ENCODE assay signal across 25 cellular contexts in genomic region chr10:78224602-78225001, GRCh38.
DNase-seq lines count a peak whose midpoint lies in the region; ATAC-seq and TF ChIP-seq lines count a peak whose summit lies in the region.
"Had no signal": no experiment of that assay in that cellular context is flagged by ENCODE, and none has a peak within 500 bp of the region (broad histone marks: within the 10 kb centered on the region; RNA-seq: fewer than 3 reads in every experiment).

No MANE protein-coding gene starts in this region.

- TF ChIP-seq CTCF in colonic mucosa (IDR thresholded peaks at IDR 0.05) = no peak
- TF ChIP-seq CTCF in transverse colon (IDR thresholded peaks at IDR 0.05) = no peak

- no peaks in the 10 kb centered on the region for H4K20me1 ChIP-seq in GM23248 (ENCODE audit: insufficient read depth)

- no peaks in the 10 kb centered on the region for H3K9me2 ChIP-seq in GM23248 (ENCODE audit: insufficient read depth)

- peaks cover 13% of the 10 kb centered on the region; the same call in 1 of the 2 replicates for H3F3A ChIP-seq in GM23248 (ENCODE audit: insufficient read depth)

- H3K4me3 ChIP-seq in GM23248 = no peak overlapping the region
- no peak overlapping the region for H3K4me3 ChIP-seq in colonic mucosa
- H3K4me3 ChIP-seq in transverse colon = no peak overlapping the region
- H3K4me3 ChIP-seq: gastrocnemius medialis, GM12878, thyroid gland had no signal

- intact Hi-C loops in colonic mucosa (cut with DNase I) = no loop called here
- intact Hi-C loops in transverse colon (cut with DNase I; ENCODE audit: low total_unique reads) = no loop called here

- in situ Hi-C loops in GM23248 (cut with MboI) = no loop called here
- in situ Hi-C loops in transverse colon (cut with MboI; ENCODE audit: low pct_ligation_motif_present in 1 of 4, low pct_unique_long_range_greater_than_20kb in 1 of 4, low sequenced_read_pairs in 3 of 4) = loop anchor here in 1 of 4 donors (25.0 kb wide), 1 partner anchor 988 kb away; no protein-coding TSS in a partner anchor

- H3K79me2 ChIP-seq in GM23248 (ENCODE audit: insufficient read depth) = no peaks in the 10 kb centered on the region
- H3K79me2 ChIP-seq: parathyroid adenoma had no signal

- H3K27me3 ChIP-seq in GM23248 (replicated peaks; ENCODE audit: insufficient read depth) (no peaks in the 10 kb centered on the region), colonic mucosa (no peaks in the 10 kb centered on the region), transverse colon (no peaks in the 10 kb centered on the region)
- H3K27me3 ChIP-seq: gastrocnemius medialis, thyroid gland had no signal

- peak overlapping the region; percentile 67 for H3K4me2 ChIP-seq in GM23248 (ENCODE audit: unreplicated experiment)

- no peak for TF ChIP-seq POLR2A in transverse colon (IDR thresholded peaks at IDR 0.05)

- no peaks in the 10 kb centered on the region for H3K36me3 ChIP-seq in GM23248 (ENCODE audit: low read depth)
- no peaks in the 10 kb centered on the region for H3K36me3 ChIP-seq in colonic mucosa
- H3K36me3 ChIP-seq in transverse colon = no peaks in the 10 kb centered on the region
- H3K36me3 ChIP-seq: gastrocnemius medialis, thyroid gland had no signal

- H3K9ac ChIP-seq in GM23248 (peak overlapping the region; percentile 28), colonic mucosa (ENCODE audit: low read depth in 2 of 2, low read length in 2 of 2) (no peak overlapping the region)
- H3K9ac ChIP-seq: parathyroid adenoma had no signal

- peak overlapping the region; percentile 68 for H2AFZ ChIP-seq in GM23248
- H2AFZ ChIP-seq: parathyroid adenoma had no signal

- peak; percentile 57; the same call in 2 of the 3 replicates for ATAC-seq in SK-N-SH treated with all-trans-retinoic acid at 6 μM for 48 hours
- no peak for ATAC-seq in HG02798 (IDR thresholded peaks at IDR 0.05; ENCODE audit: poor library complexity, unreplicated experiment)
- ATAC-seq: gastrocnemius medialis; GM12878; natural killer cell treated with Interleukin-12 subunit alpha and Interleukin-12 subunit beta and Interleukin-15 and Interleukin-18, amount 100 ng/mL, for 72 hours; right cardiac atrium; Right ventricle myocardium inferior had no signal

- WGBS in GM23248 (ENCODE audit: low coverage in 1 of 2, low lambda C conversion rate in 2 of 2, missing lambda C conversion rate in 2 of 2), 2 experiments = 18 to 19% methylated on average over 6 of the region's 6 CpGs
- 73 to 90% methylated on average over 3 to 6 of the region's 6 CpGs for WGBS in transverse colon (ENCODE audit: low coverage in 1 of 2), 2 donors

- TF ChIP-seq EP300 in transverse colon (IDR thresholded peaks at IDR 0.05; ENCODE audit: low read depth) = no peak

- H3K9me3 ChIP-seq in GM23248 (ENCODE audit: low read depth) (no peaks in the 10 kb centered on the region), colonic mucosa (no peaks in the 10 kb centered on the region), transverse colon (no peaks in the 10 kb centered on the region)
- H3K9me3 ChIP-seq: gastrocnemius medialis, thyroid gland had no signal

- H3K27ac ChIP-seq in GM23248 = peak overlapping the region; percentile 68
- H3K27ac ChIP-seq in colonic mucosa = no peak overlapping the region
- H3K27ac ChIP-seq in transverse colon = no peak overlapping the region
- H3K27ac ChIP-seq: gastrocnemius medialis, parathyroid adenoma, thyroid gland had no signal

- H3K4me1 ChIP-seq in GM23248 (ENCODE audit: insufficient read depth) = peaks cover 16% of the 10 kb centered on the region
- no peaks in the 10 kb centered on the region for H3K4me1 ChIP-seq in colonic mucosa
- H3K4me1 ChIP-seq in transverse colon = no peaks in the 10 kb centered on the region
- H3K4me1 ChIP-seq: gastrocnemius medialis, thyroid gland had no signal

- DNase-seq in GM23248 (peak; percentile 92), glomerular visceral epithelial cell (ENCODE audit: extremely low spot score) (peak; percentile 21), colonic mucosa (no peak), transverse colon (no peak), NCI-H2029 (lab: John Stamatoyannopoulos, UW) (no peak)
- DNase-seq: activated B cell treated with CpG ODN at 0.5 μM for 24 hours; activated CD4-positive, alpha-beta T cell treated with anti-CD3 and anti-CD28 coated beads, Interleukin-2, amount 50 U/mL, for 4 hours; activated CD8-positive, alpha-beta memory T cell treated with anti-CD3 and anti-CD28 coated beads, Interleukin-2, amount 50 U/mL, for 4 hours; activated naive CD4-positive, alpha-beta T cell treated with anti-CD3 and anti-CD28 coated beads, Interleukin-2, amount 50 U/mL, for 16 hours; effector CD8-positive, alpha-beta T cell; gastrocnemius medialis; H7; NCI-H446; OCI-M1; right cardiac atrium; stimulated activated CD4-positive, alpha-beta T cell treated with anti-CD3 and anti-CD28 coated beads, Interleukin-4, amount 100 ng/mL, for 4 hours; stimulated activated naive CD4-positive, alpha-beta T cell; T1000; thyroid gland had no signal

TF ChIP-seq in SK-N-SH treated with all-trans-retinoic acid at 6 μM for 48 hours, 23 proteins besides CTCF, POLR2A, EP300 and RAD21:
- TF ChIP-seq ZC3H10 (CRISPR knock-in tag; IDR thresholded peaks at IDR 0.05) = no peak
- no peak for TF ChIP-seq POU6F1 (CRISPR knock-in tag; IDR thresholded peaks at IDR 0.05; ENCODE audit: borderline replicate concordance, low read depth)
- TF ChIP-seq RARB (CRISPR knock-in tag; IDR thresholded peaks at IDR 0.05) = no peak
- no peak for TF ChIP-seq ESRRG (CRISPR knock-in tag; IDR thresholded peaks at IDR 0.05)
- TF ChIP-seq GLIS3 (CRISPR knock-in tag; IDR thresholded peaks at IDR 0.05) = no peak
- TF ChIP-seq ZNF565 (CRISPR knock-in tag; conservative IDR thresholded peaks at IDR 0.05; ENCODE audit: low read depth) = no peak
- no peak for TF ChIP-seq CREB5 (CRISPR knock-in tag; IDR thresholded peaks at IDR 0.05; ENCODE audit: low read depth)
- TF ChIP-seq PATZ1 (CRISPR knock-in tag; IDR thresholded peaks at IDR 0.05; ENCODE audit: borderline replicate concordance) = no peak
TF ChIP-seq in SK-N-SH treated with all-trans-retinoic acid at 6 μM for 48 hours: peak in this region for 0.

Comparison
In these comparisons a context has a peak if more than half of its experiments do, and no peak if none do; other contexts are left out.
1. DNase-seq: peak in GM23248 (single experiment) and glomerular visceral epithelial cell (single experiment); none in colonic mucosa (single experiment), transverse colon (single experiment) and NCI-H2029 (single experiment).